ENCODE assay signal across 1 cellular context in genomic region chr16:364595-365491, GRCh38.
TF ChIP-seq lines count a peak whose summit lies in the region.

No MANE protein-coding gene starts in this region.

TF ChIP-seq in GM12878, 131 proteins besides CTCF, POLR2A, EP300 and RAD21:
- peak in 1 of 2 experiments; percentile 37; a peak in 1 of 4 replicates for TF ChIP-seq BHLHE40 (IDR thresholded peaks at IDR 0.05; ENCODE audit: borderline replicate concordance in 1 of 2, low read depth in 2 of 2, low read length in 1 of 2)
- no peak for TF ChIP-seq IKZF1 (conservative IDR thresholded peaks at IDR 0.05)
- no peak for TF ChIP-seq TCF3 (IDR thresholded peaks at IDR 0.05; ENCODE audit: borderline replicate concordance, insufficient read depth, low read depth, low read length)
